ENCODE assay signal across 8 cellular contexts in genomic region chr22:29306830-29307657, GRCh38. TPM values are rescaled to one million over a fixed set of nuclear protein-coding genes. Genes with fewer than 3 reads are reported as not detected.
DNase-seq lines count a peak whose midpoint lies in the region; ATAC-seq and TF ChIP-seq lines count a peak whose summit lies in the region.

No MANE protein-coding gene starts in this region.

- TF ChIP-seq POLR2A in thyroid gland (IDR thresholded peaks at IDR 0.05), result peak in 1 of 2 donors; percentile 59

- no peaks in the 10 kb centered on the region for H3K36me3 Mint-ChIP-seq in activated CD4-positive, alpha-beta T cell treated with anti-CD3 and anti-CD28 coated beads, Interleukin-2, amount 10 ng/mL, durations not matched to agents 24 days and 14 days (ENCODE audit: low read depth)

- H3K4me3 ChIP-seq in thyroid gland (replicated peaks in 1 of 3), result peak overlapping the region; percentile 75 to 99 (median 78)

- peak; percentile 87 for DNase-seq in activated CD4-positive, alpha-beta T cell treated with anti-CD3 and anti-CD28 coated beads, Interleukin-2, amount 10 ng/mL, durations not matched to agents 24 days and 14 days
- DNase-seq in activated CD4-positive, alpha-beta T cell treated with anti-CD3 and anti-CD28 coated beads, Interleukin-2, amount 50 U/mL, for 1 hour, result no peak
- DNase-seq in NCI-H1694 treated with DMSO at 0.1 percent for 48 hours (lab: John Stamatoyannopoulos, UW) (peak; percentile 34), midbrain (lab: John Stamatoyannopoulos, UW) (peak; percentile 70), thyroid gland (peak; percentile 82 to 85)
- peak; percentile 54 to 64 for DNase-seq in activated CD4-positive, alpha-beta T cell treated with anti-CD3 and anti-CD28 coated beads, Interleukin-2, amount 50 U/mL, for 48 hours

- peak overlapping the region; percentile 56 to 78 (median 74) for H3K27ac ChIP-seq in thyroid gland

- H3K4me1 ChIP-seq in thyroid gland, result peaks cover 12 to 55% of the 10 kb centered on the region in 2 donors

- H3K4me1 Mint-ChIP-seq in activated CD4-positive, alpha-beta T cell treated with anti-CD3 and anti-CD28 coated beads, Interleukin-2, amount 10 ng/mL, durations not matched to agents 24 days and 14 days, result peaks cover 4% of the 10 kb centered on the region

- 21% methylated on average over 15 of the region's 86 CpGs; no CpG with 5 or more reads in 1 of the 2 donors for WGBS in thyroid gland, 2 donors

- H3K27me3 ChIP-seq in thyroid gland, result no peaks in the 10 kb centered on the region

- no peaks in the 10 kb centered on the region for H3K9me3 Mint-ChIP-seq in activated CD4-positive, alpha-beta T cell treated with anti-CD3 and anti-CD28 coated beads, Interleukin-2, amount 10 ng/mL, durations not matched to agents 24 days and 14 days

- peak overlapping the region; percentile 13 for H3K27ac Mint-ChIP-seq in activated CD4-positive, alpha-beta T cell treated with anti-CD3 and anti-CD28 coated beads, Interleukin-2, amount 10 ng/mL, durations not matched to agents 24 days and 14 days

- ATAC-seq in esophagus mucosa (peak; percentile 46), GM19452 (IDR thresholded peaks at IDR 0.05; ENCODE audit: unreplicated experiment) (no peak)

- peak overlapping the region; percentile 83 for H3K4me3 Mint-ChIP-seq in activated CD4-positive, alpha-beta T cell treated with anti-CD3 and anti-CD28 coated beads, Interleukin-2, amount 10 ng/mL, durations not matched to agents 24 days and 14 days

- intact Hi-C loops in activated CD4-positive, alpha-beta T cell treated with anti-CD3 and anti-CD28 coated beads, Interleukin-2, amount 10 ng/mL, durations not matched to agents 24 days and 14 days (cut with micrococcal nuclease), result loop anchor here (2.0 kb wide), 1 partner anchor 38 kb away; the partner anchor contains the start of gene EWSR1
- intact Hi-C loops in thyroid gland (cut with DNase I), result loop anchor here (5.0 kb wide), 1 partner anchor 35 kb away; no protein-coding TSS in a partner anchor

- peak in 1 of 6 experiments; percentile 17 for TF ChIP-seq CTCF in thyroid gland (IDR thresholded peaks at IDR 0.05)

- peaks cover 11% of the 10 kb centered on the region for H3K27me3 Mint-ChIP-seq in activated CD4-positive, alpha-beta T cell treated with anti-CD3 and anti-CD28 coated beads, Interleukin-2, amount 10 ng/mL, durations not matched to agents 24 days and 14 days

- no peaks in the 10 kb centered on the region for H3K36me3 ChIP-seq in thyroid gland

- H3K9me3 ChIP-seq in thyroid gland, result no peaks in the 10 kb centered on the region

RNA-seq across cellular contexts. Expression of gene GAS2L1, which starts 0.6 kb away (rescaled TPM):
- total RNA-seq in activated CD4-positive, alpha-beta T cell treated with anti-CD3 and anti-CD28 coated beads, Interleukin-2, amount 10 ng/mL, durations not matched to agents 24 days and 14 days, result 1.5 and 2.6 TPM in 2 replicates
- total RNA-seq in esophagus mucosa, result 27.7 TPM
- total RNA-seq in thyroid gland, result 10 to 100 TPM in 3 of 4 donors, 1 to 10 TPM in 1; 9.3 to 22.2 (median 15.7) TPM

RNA-seq across cellular contexts. Expression of gene RASL10A, which starts 8.5 kb away (rescaled TPM):
- 0.30 and 0.64 TPM in 2 replicates for total RNA-seq in activated CD4-positive, alpha-beta T cell treated with anti-CD3 and anti-CD28 coated beads, Interleukin-2, amount 10 ng/mL, durations not matched to agents 24 days and 14 days
- 0.88 TPM for total RNA-seq in esophagus mucosa
- total RNA-seq in thyroid gland, result 1 to 10 TPM in 1 of 4 donors, under 1 TPM in 1, not detected in 2; 0.67 to 1.7 TPM

RNA-seq across cellular contexts. Expression of gene EWSR1, which starts 39.0 kb away (rescaled TPM):
- 445 and 446 TPM in 2 replicates for total RNA-seq in activated CD4-positive, alpha-beta T cell treated with anti-CD3 and anti-CD28 coated beads, Interleukin-2, amount 10 ng/mL, durations not matched to agents 24 days and 14 days
- total RNA-seq in esophagus mucosa (127 TPM), thyroid gland (100 to 1,000 TPM; 205 to 290 (median 258) TPM)

RNA-seq across cellular contexts. Expression of gene RHBDD3, which starts 39.3 kb away (rescaled TPM):
- 49.5 and 51.9 TPM in 2 replicates for total RNA-seq in activated CD4-positive, alpha-beta T cell treated with anti-CD3 and anti-CD28 coated beads, Interleukin-2, amount 10 ng/mL, durations not matched to agents 24 days and 14 days
- total RNA-seq in esophagus mucosa (10.4 TPM), thyroid gland (10 to 100 TPM; 27.8 to 54.9 (median 48.9) TPM)
